10 cellular contexts compared by ENCODE assay signal in genomic region chr20:21512634-21513180, GRCh38. TPM values are rescaled to one million over a fixed set of nuclear protein-coding genes. Genes with fewer than 3 reads are reported as not detected.
A peak's percentile ranks its signal among the peaks of the same experiment; 100 is the strongest.
DNase-seq lines count a peak whose midpoint lies in the region; ATAC-seq, FAIRE-seq and TF ChIP-seq lines count a peak whose summit lies in the region.
"Had no signal": no experiment of that assay in that cellular context is flagged by ENCODE, and none has a peak within 500 bp of the region (broad histone marks: within the 10 kb centered on the region; RNA-seq: fewer than 3 reads in every experiment).

No MANE protein-coding gene starts in this region.

- no peak overlapping the region for H3K9ac ChIP-seq in keratinocyte (ENCODE audit: control insufficient read depth, extremely low read depth, insufficient read depth, low read length)

- no peaks in the 10 kb centered on the region for H3K9me3 ChIP-seq in keratinocyte (ENCODE audit: control insufficient read depth, low read depth, low read length)

- POLR2A ChIA-PET in activated naive CD8-positive, alpha-beta T cell treated with anti-CD3 and anti-CD28 coated beads, Interleukin-2, amount 10 ng/mL, durations not matched to agents 7 days and 5 days (lab: Charles Lee) = no interaction called here

- H3K4me1 Mint-ChIP-seq in activated T-cell treated with anti-CD3 and anti-CD28 coated beads, Interleukin-2, amount 50 U/mL, for 4 hours (ENCODE audit: low read depth) = peaks cover 52% of the 10 kb centered on the region
- peaks cover 22% of the 10 kb centered on the region for H3K4me1 Mint-ChIP-seq in activated naive CD8-positive, alpha-beta T cell treated with anti-CD3 and anti-CD28 coated beads, Interleukin-2, amount 10 ng/mL, durations not matched to agents 7 days and 5 days

- no peaks in the 10 kb centered on the region for H3K36me3 ChIP-seq in keratinocyte (ENCODE audit: control insufficient read depth in 2 of 2, extremely low read depth in 1 of 2, insufficient read depth in 2 of 2, low read length in 2 of 2)

- peak in 1 of 2 donors; percentile 23 for ATAC-seq in activated T-cell treated with anti-CD3 and anti-CD28 coated beads, Interleukin-2, amount 50 U/mL, for 4 hours
- no peak for ATAC-seq in activated naive CD8-positive, alpha-beta T cell treated with anti-CD3 and anti-CD28 coated beads, Interleukin-2, amount 10 ng/mL, durations not matched to agents 7 days and 5 days (ENCODE audit: low read depth)
- no peak for ATAC-seq in GM19328 (IDR thresholded peaks at IDR 0.05; ENCODE audit: unreplicated experiment)

- H3K36me3 Mint-ChIP-seq in activated T-cell treated with anti-CD3 and anti-CD28 coated beads, Interleukin-2, amount 50 U/mL, for 4 hours (ENCODE audit: insufficient read depth) = peaks cover 1% of the 10 kb centered on the region
- peaks cover 1% of the 10 kb centered on the region for H3K36me3 Mint-ChIP-seq in activated naive CD8-positive, alpha-beta T cell treated with anti-CD3 and anti-CD28 coated beads, Interleukin-2, amount 10 ng/mL, durations not matched to agents 7 days and 5 days

- no peaks in the 10 kb centered on the region for H3K9me3 Mint-ChIP-seq in activated T-cell treated with anti-CD3 and anti-CD28 coated beads, Interleukin-2, amount 50 U/mL, for 4 hours
- no peaks in the 10 kb centered on the region for H3K9me3 Mint-ChIP-seq in activated naive CD8-positive, alpha-beta T cell treated with anti-CD3 and anti-CD28 coated beads, Interleukin-2, amount 10 ng/mL, durations not matched to agents 7 days and 5 days
- H3K9me3 Mint-ChIP-seq: nephron had no signal

- TF ChIP-seq CTCF in keratinocyte (optimal IDR thresholded peaks at IDR 0.05 in 1 of 3, IDR thresholded peaks at IDR 0.05 in 1 of 3, conservative IDR thresholded peaks at IDR 0.05 in 1 of 3; ENCODE audit: extremely low read depth in 1 of 3, insufficient read depth in 2 of 3, low read length in 3 of 3) = no peak

- peaks cover 99% of the 10 kb centered on the region for H3K27me3 ChIP-seq in keratinocyte (ENCODE audit: control insufficient read depth, extremely low read depth, insufficient read depth, low read length)

- H3K4me3 Mint-ChIP-seq in activated T-cell treated with anti-CD3 and anti-CD28 coated beads, Interleukin-2, amount 50 U/mL, for 4 hours = peak overlapping the region; percentile 68
- peak overlapping the region; percentile 25 for H3K4me3 Mint-ChIP-seq in activated naive CD8-positive, alpha-beta T cell treated with anti-CD3 and anti-CD28 coated beads, Interleukin-2, amount 10 ng/mL, durations not matched to agents 7 days and 5 days

- peak overlapping the region; percentile 46 for H3K4me2 ChIP-seq in keratinocyte (ENCODE audit: control insufficient read depth, extremely low read depth, insufficient read depth, low read depth, low read length)

- no peaks in the 10 kb centered on the region for H3K79me2 ChIP-seq in keratinocyte (ENCODE audit: control insufficient read depth, insufficient read depth, low read length)

- H3K9me1 ChIP-seq in keratinocyte (ENCODE audit: control insufficient read depth, extremely low read depth, insufficient read depth, low read length) = no peaks in the 10 kb centered on the region

- no peak overlapping the region for H3K27ac ChIP-seq in keratinocyte (ENCODE audit: control insufficient read depth, insufficient read depth, low read length)

- peak overlapping the region in 2 of 3 experiments; percentile 36 to 39 for H3K4me3 ChIP-seq in keratinocyte (ENCODE audit: control insufficient read depth in 2 of 3, extremely low read depth in 1 of 3, insufficient read depth in 2 of 3, low read depth in 1 of 3, low read length in 3 of 3)

- FAIRE-seq in keratinocyte (lab: Jason Lieb, UNC) = no peak

- H2AFZ ChIP-seq in keratinocyte (ENCODE audit: control insufficient read depth, low read length) = no peak overlapping the region

- dilution Hi-C loops in keratinocyte (cut with MboI; ENCODE audit: extremely low pct_ligation_motif_present, low sequenced_read_pairs) = no loop called here

- DNase-seq in activated T-cell treated with anti-CD3 and anti-CD28 coated beads, Interleukin-2, amount 50 U/mL, for 4 hours = no peak
- DNase-seq in activated T-cell treated with anti-CD3 and anti-CD28 coated beads for 4 hours = no peak
- DNase-seq in activated naive CD8-positive, alpha-beta T cell treated with anti-CD3 and anti-CD28 coated beads, Interleukin-2, amount 10 ng/mL, durations not matched to agents 7 days and 5 days = no peak
- DNase-seq in keratinocyte (ENCODE audit: low read depth, low spot score) = no peak
- DNase-seq in superior temporal gyrus (ENCODE audit: extremely low spot score) = peak; percentile 62
- no peak for DNase-seq in NCI-H345 (lab: John Stamatoyannopoulos, UW)
- no peak for DNase-seq in SIG-M5 treated with dmso at 0.1 percent for 504 hours (lab: John Stamatoyannopoulos, UW; ENCODE audit: unreplicated experiment)

- H3K27ac Mint-ChIP-seq in activated naive CD8-positive, alpha-beta T cell treated with anti-CD3 and anti-CD28 coated beads, Interleukin-2, amount 10 ng/mL, durations not matched to agents 7 days and 5 days = no peak overlapping the region
- H3K27ac Mint-ChIP-seq: nephron had no signal

- peaks cover 76% of the 10 kb centered on the region for H3K27me3 Mint-ChIP-seq in activated T-cell treated with anti-CD3 and anti-CD28 coated beads, Interleukin-2, amount 50 U/mL, for 4 hours (ENCODE audit: low read depth)
- H3K27me3 Mint-ChIP-seq in activated naive CD8-positive, alpha-beta T cell treated with anti-CD3 and anti-CD28 coated beads, Interleukin-2, amount 10 ng/mL, durations not matched to agents 7 days and 5 days = peaks cover 81% of the 10 kb centered on the region

- H4K20me1 ChIP-seq in keratinocyte (ENCODE audit: control insufficient read depth, extremely low read depth, insufficient read depth, low read length) = peaks cover 3% of the 10 kb centered on the region

- H3K4me1 ChIP-seq in keratinocyte (ENCODE audit: control insufficient read depth, extremely low read depth, insufficient read depth, low read length) = peaks cover 5% of the 10 kb centered on the region

RNA-seq across cellular contexts. Expression of gene NKX2-2, which starts 1.2 kb away (rescaled TPM):
- not detected for total RNA-seq in activated T-cell treated with anti-CD3 and anti-CD28 coated beads, Interleukin-2, amount 50 U/mL, for 4 hours
- not detected for total RNA-seq in activated naive CD8-positive, alpha-beta T cell treated with anti-CD3 and anti-CD28 coated beads, Interleukin-2, amount 10 ng/mL, durations not matched to agents 7 days and 5 days
- polyA plus RNA-seq in keratinocyte = not detected in 3 replicates
- polyA plus RNA-seq in keratinocyte (2011; ENCODE audit: low read depth) = not detected
- polyA plus RNA-seq in keratinocyte (2011; cell fraction: cytosol; rRNA removed) = not detected in 2 replicates
- not detected in 2 replicates for polyA plus RNA-seq in keratinocyte (2011; cell fraction: nucleus; rRNA removed)
- polyA plus RNA-seq in keratinocyte (2012; ENCODE audit: low replicate concordance) = not detected in 2 replicates
- not detected in 3 replicates for polyA minus RNA-seq in keratinocyte
- polyA minus RNA-seq in keratinocyte (2011; cell fraction: cytosol; rRNA and poly(A)+ RNA removed) = not detected
- not detected in 2 replicates for polyA minus RNA-seq in keratinocyte (2011; cell fraction: nucleus; rRNA and poly(A)+ RNA removed)
- total RNA-seq: OCI-LY7 had no signal
